In the genomic region with DNA sequence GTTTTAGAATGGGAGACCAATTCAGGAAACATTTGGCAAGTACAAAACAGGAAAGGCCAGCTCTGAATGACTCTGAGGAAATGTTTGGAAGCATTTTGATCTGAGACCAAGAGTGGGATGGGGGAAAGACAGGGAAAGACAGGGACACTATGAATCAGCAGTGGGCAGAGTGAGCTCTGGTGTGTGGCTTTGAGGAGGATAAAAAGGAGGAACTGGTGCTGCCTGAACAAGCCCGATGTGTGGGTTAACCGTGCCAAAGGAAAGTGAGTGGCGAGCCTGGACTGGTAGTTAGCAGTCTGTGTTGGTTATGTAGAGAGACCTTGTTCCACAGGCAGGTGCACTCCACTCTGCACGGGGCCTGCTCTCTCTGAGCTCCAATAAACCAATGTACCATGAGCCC, we compare ENCODE assay signal across 1 cellular context.
TF ChIP-seq lines count a peak whose summit lies in the region.

No MANE protein-coding gene starts in this region.

TF ChIP-seq in IMR-90, 13 proteins besides CTCF, POLR2A, EP300 and RAD21:
- TF ChIP-seq MXI1 (IDR thresholded peaks at IDR 0.05; ENCODE audit: borderline replicate concordance, low read depth, low read length), result no peak
- TF ChIP-seq SMC3 (IDR thresholded peaks at IDR 0.05; ENCODE audit: low read depth, low read length), result no peak
- TF ChIP-seq MAFK (IDR thresholded peaks at IDR 0.05; ENCODE audit: low read depth, low read length), result no peak
- no peak for TF ChIP-seq CHD1 (IDR thresholded peaks at IDR 0.05; ENCODE audit: low read depth, low read length)
- TF ChIP-seq RFX5 (IDR thresholded peaks at IDR 0.05; ENCODE audit: low read depth, low read length), result no peak
- TF ChIP-seq RCOR1 (IDR thresholded peaks at IDR 0.05; ENCODE audit: insufficient replicate concordance, low read length), result no peak
- no peak for TF ChIP-seq MAZ (IDR thresholded peaks at IDR 0.05; ENCODE audit: borderline replicate concordance, low read depth, low read length)
- TF ChIP-seq, protein P1, sequence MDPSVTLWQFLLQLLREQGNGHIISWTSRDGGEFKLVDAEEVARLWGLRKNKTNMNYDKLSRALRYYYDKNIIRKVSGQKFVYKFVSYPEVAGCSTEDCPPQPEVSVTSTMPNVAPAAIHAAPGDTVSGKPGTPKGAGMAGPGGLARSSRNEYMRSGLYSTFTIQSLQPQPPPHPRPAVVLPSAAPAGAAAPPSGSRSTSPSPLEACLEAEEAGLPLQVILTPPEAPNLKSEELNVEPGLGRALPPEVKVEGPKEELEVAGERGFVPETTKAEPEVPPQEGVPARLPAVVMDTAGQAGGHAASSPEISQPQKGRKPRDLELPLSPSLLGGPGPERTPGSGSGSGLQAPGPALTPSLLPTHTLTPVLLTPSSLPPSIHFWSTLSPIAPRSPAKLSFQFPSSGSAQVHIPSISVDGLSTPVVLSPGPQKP (IDR thresholded peaks at IDR 0.05; ENCODE audit: borderline replicate concordance, low read depth, low read length), result no peak
- no peak for TF ChIP-seq NFE2L2 (IDR thresholded peaks at IDR 0.05; ENCODE audit: low read depth, low read length)
- no peak for TF ChIP-seq FOS (IDR thresholded peaks at IDR 0.05; ENCODE audit: low read depth, low read length)
